ENCODE assay signal across 16 cellular contexts in genomic region chr11:114070464-114071139, GRCh38. TPM values are rescaled to one million over a fixed set of nuclear protein-coding genes. Genes with fewer than 3 reads are reported as not detected.
"Had no signal": no experiment of that assay in that cellular context is flagged by ENCODE, and none has a peak within 500 bp of the region (broad histone marks: within the 10 kb centered on the region; RNA-seq: fewer than 3 reads in every experiment).

No MANE protein-coding gene starts in this region.

- H3K9me3 ChIP-seq: colonic mucosa, lower lobe of right lung, right lobe of liver, stomach had no signal

- H3K36me3 ChIP-seq: brain microvascular endothelial cell, colonic mucosa had no signal

- ATAC-seq: lower lobe of right lung, right lobe of liver had no signal

- H3K27ac ChIP-seq: brain microvascular endothelial cell, colonic mucosa, lower lobe of right lung had no signal

- H3K4me1 ChIP-seq: colonic mucosa had no signal

- H3K27me3 ChIP-seq: colonic mucosa, right lobe of liver, stomach had no signal

- FAIRE-seq: endometrium, frontal cortex, TTC549 had no signal

- DNase-seq: activated CD4-positive, alpha-beta T cell treated with anti-CD3 and anti-CD28 coated beads, Interleukin-2, amount 50 U/mL, for 4 hours; activated T-cell treated with anti-CD3 and anti-CD28 coated beads for 4 hours; anterior cingulate cortex; brain microvascular endothelial cell; colonic mucosa; erythroblast; head of caudate nucleus; lower lobe of right lung; nephron progenitor cell; right lobe of liver; stimulated activated CD4-positive, alpha-beta T cell treated with anti-CD3 and anti-CD28 coated beads, Interleukin-4, amount 100 ng/mL, for 1 hour; stomach had no signal

- H3K4me3 ChIP-seq: colonic mucosa, right lobe of liver, smooth muscle cell had no signal

RNA-seq across cellular contexts. Expression of gene ZBTB16, which starts 11.1 kb away (rescaled TPM):
- total RNA-seq: smooth muscle cell had no signal
- polyA plus RNA-seq: smooth muscle cell had no signal
